10 cellular contexts compared by ENCODE assay signal in genomic region chr7:732094-732541, GRCh38. TPM values are rescaled to one million over a fixed set of nuclear protein-coding genes. Genes with fewer than 3 reads are reported as not detected.
A peak's percentile ranks its signal among the peaks of the same experiment; 100 is the strongest.
DNase-seq lines count a peak whose midpoint lies in the region; ATAC-seq lines count a peak whose summit lies in the region.
"Had no signal": no experiment of that assay in that cellular context is flagged by ENCODE, and none has a peak within 500 bp of the region (broad histone marks: within the 10 kb centered on the region; RNA-seq: fewer than 3 reads in every experiment).

No MANE protein-coding gene starts in this region.

- H3K27ac Mint-ChIP-seq in activated CD4-positive, alpha-beta T cell treated with anti-CD3 and anti-CD28 coated beads, Interleukin-2, amount 10 ng/mL, durations not matched to agents 7 days and 5 days = no peak overlapping the region
- H3K27ac Mint-ChIP-seq: activated B cell treated with CpG ODN at 0.5 μM for 24 hours, B cell had no signal

- H3K9me3 Mint-ChIP-seq in activated CD4-positive, alpha-beta T cell treated with anti-CD3 and anti-CD28 coated beads, Interleukin-2, amount 10 ng/mL, durations not matched to agents 7 days and 5 days = no peaks in the 10 kb centered on the region
- H3K9me3 Mint-ChIP-seq: activated B cell treated with CpG ODN at 0.5 μM for 24 hours had no signal

- intact Hi-C loops in cardiac septum (cut with DNase I) = loop anchor here (2.0 to 5.0 kb wide), 3 partner anchors 91 to 400 kb away; no protein-coding TSS in a partner anchor

- H3K4me1 ChIP-seq in skeletal muscle tissue (ENCODE audit: control insufficient read depth in 3 of 3, insufficient read depth in 3 of 3, low read length in 3 of 3) = peaks cover 29 to 43% (median 41%) of the 10 kb centered on the region in 3 donors

- peaks cover 17% of the 10 kb centered on the region for H3K36me3 Mint-ChIP-seq in activated CD4-positive, alpha-beta T cell treated with anti-CD3 and anti-CD28 coated beads, Interleukin-2, amount 10 ng/mL, durations not matched to agents 7 days and 5 days (ENCODE audit: low read depth)

- H3K27me3 Mint-ChIP-seq in activated CD4-positive, alpha-beta T cell treated with anti-CD3 and anti-CD28 coated beads, Interleukin-2, amount 10 ng/mL, durations not matched to agents 7 days and 5 days = no peaks in the 10 kb centered on the region
- H3K27me3 Mint-ChIP-seq: activated B cell treated with CpG ODN at 0.5 μM for 24 hours, B cell had no signal

- H3K4me1 Mint-ChIP-seq in activated CD4-positive, alpha-beta T cell treated with anti-CD3 and anti-CD28 coated beads, Interleukin-2, amount 10 ng/mL, durations not matched to agents 7 days and 5 days = peaks cover 16% of the 10 kb centered on the region

- H3K9me3 ChIP-seq in skeletal muscle tissue (ENCODE audit: control insufficient read depth in 3 of 3, low read length in 3 of 3) = peaks cover 0 to 6% (median 3%) of the 10 kb centered on the region in 3 donors

- peak overlapping the region; percentile 65 to 86 (median 73) for H3K9ac ChIP-seq in skeletal muscle tissue (ENCODE audit: low read depth in 1 of 3, low read length in 3 of 3)

- POLR2A ChIA-PET in activated CD4-positive, alpha-beta T cell treated with anti-CD3 and anti-CD28 coated beads, Interleukin-2, amount 10 ng/mL, durations not matched to agents 7 days and 5 days (lab: Charles Lee) = no interaction called here

- H3K27me3 ChIP-seq in skeletal muscle tissue (ENCODE audit: control insufficient read depth in 3 of 3, insufficient read depth in 3 of 3, low read length in 3 of 3) = no peaks in the 10 kb centered on the region

- peak overlapping the region in 2 of 3 donors; percentile 32 to 58 for H3K4me3 ChIP-seq in skeletal muscle tissue (ENCODE audit: low read length in 3 of 3)

- H3K27ac ChIP-seq in skeletal muscle tissue (ENCODE audit: low read depth, low read length) = peak overlapping the region; percentile 99

- ATAC-seq in GM21528 (IDR thresholded peaks at IDR 0.05; ENCODE audit: low FRiP score, unreplicated experiment) (no peak), GM18511 (IDR thresholded peaks at IDR 0.05; ENCODE audit: unreplicated experiment) (no peak), HG03342 (IDR thresholded peaks at IDR 0.05; ENCODE audit: unreplicated experiment) (no peak)

- peaks cover 14 to 24% (median 15%) of the 10 kb centered on the region in 3 donors for H3K36me3 ChIP-seq in skeletal muscle tissue (ENCODE audit: control insufficient read depth in 3 of 3, insufficient read depth in 3 of 3, low read length in 3 of 3)

- H3K4me3 Mint-ChIP-seq in activated CD4-positive, alpha-beta T cell treated with anti-CD3 and anti-CD28 coated beads, Interleukin-2, amount 10 ng/mL, durations not matched to agents 7 days and 5 days = no peak overlapping the region
- H3K4me3 Mint-ChIP-seq: activated B cell treated with CpG ODN at 0.5 μM for 24 hours, B cell had no signal

- peak; percentile 18 for DNase-seq in activated CD4-positive, alpha-beta T cell treated with anti-CD3 and anti-CD28 coated beads, Interleukin-2, amount 50 U/mL, for 1 hour
- no peak for DNase-seq in activated CD4-positive, alpha-beta T cell treated with anti-CD3 and anti-CD28 coated beads, Interleukin-2, amount 10 ng/mL, durations not matched to agents 7 days and 5 days
- DNase-seq in SHP77 (lab: John Stamatoyannopoulos, UW) (peak; percentile 98 to 99), cardiac septum (ENCODE audit: low spot score) (peak; percentile 80)
- DNase-seq: activated B cell treated with CpG ODN at 0.5 μM for 24 hours had no signal

- CTCF ChIA-PET in activated CD4-positive, alpha-beta T cell treated with anti-CD3 and anti-CD28 coated beads, Interleukin-2, amount 10 ng/mL, durations not matched to agents 7 days and 5 days (lab: Charles Lee) = interaction anchor here (1.1 kb wide), 1 partner anchor 18 kb away, joined by 3 read pairs; no protein-coding TSS in a partner anchor

RNA-seq across cellular contexts. Expression of gene PRKAR1B, which starts 5.0 kb away (rescaled TPM):
- total RNA-seq in activated CD4-positive, alpha-beta T cell treated with anti-CD3 and anti-CD28 coated beads, Interleukin-2, amount 10 ng/mL, durations not matched to agents 7 days and 5 days = 10 to 100 TPM; 29.8 to 32.5 TPM
- total RNA-seq in cardiac septum = 13.5 TPM
- 19.3 TPM for total RNA-seq in skeletal muscle tissue

RNA-seq across cellular contexts. Expression of gene DNAAF5, which starts 5.6 kb away (rescaled TPM):
- 10 to 100 TPM; 21.0 to 23.8 TPM for total RNA-seq in activated CD4-positive, alpha-beta T cell treated with anti-CD3 and anti-CD28 coated beads, Interleukin-2, amount 10 ng/mL, durations not matched to agents 7 days and 5 days
- 22.1 TPM for total RNA-seq in cardiac septum
- total RNA-seq in skeletal muscle tissue = 13.0 TPM
